Comparison of ENCODE assay signal across 2 cellular contexts in genomic region chr5:179697108-179697507, GRCh38.
TF ChIP-seq lines count a peak whose summit lies in the region.

No MANE protein-coding gene starts in this region.

TF ChIP-seq in SK-N-SH, 30 proteins besides CTCF, POLR2A, EP300 and RAD21 (continued from another document):
- TF ChIP-seq SMC3 (IDR thresholded peaks at IDR 0.05; ENCODE audit: low read depth, low read length) (no peak), USF1 (IDR thresholded peaks at IDR 0.05; ENCODE audit: borderline replicate concordance, low read depth) (no peak), POLR2AphosphoS5 (IDR thresholded peaks at IDR 0.05; ENCODE audit: low read depth, low read length) (no peak), FOXJ3 (CRISPR knock-in tag; IDR thresholded peaks at IDR 0.05) (no peak), RCOR1 (IDR thresholded peaks at IDR 0.05; ENCODE audit: low read length) (no peak), GATA2 (CRISPR knock-in tag; IDR thresholded peaks at IDR 0.05) (no peak), PBX3 (IDR thresholded peaks at IDR 0.05) (no peak), GABPA (IDR thresholded peaks at IDR 0.05; ENCODE audit: low read depth) (no peak), USF2 (IDR thresholded peaks at IDR 0.05; ENCODE audit: borderline replicate concordance, low read depth, low read length) (no peak), TAF1 (IDR thresholded peaks at IDR 0.05; ENCODE audit: borderline replicate concordance, low read depth, low read length) (no peak), MAX (IDR thresholded peaks at IDR 0.05; ENCODE audit: low read depth) (no peak), EZH2phosphoT487 (IDR thresholded peaks at IDR 0.05; ENCODE audit: borderline replicate concordance, low read depth) (no peak), NRF1 (IDR thresholded peaks at IDR 0.05; ENCODE audit: low read depth, low read length) (no peak)
TF ChIP-seq in SK-N-SH: peak in this region for 0.

TF ChIP-seq in SK-N-SH treated with all-trans-retinoic acid at 6 μM for 48 hours, 23 proteins besides CTCF, POLR2A, EP300 and RAD21 (continued from another document):
- TF ChIP-seq TSHZ2 (CRISPR knock-in tag; IDR thresholded peaks at IDR 0.05) = no peak
- TF ChIP-seq OSR1 (CRISPR knock-in tag; IDR thresholded peaks at IDR 0.05) = no peak
- TF ChIP-seq ISL1 (CRISPR knock-in tag; IDR thresholded peaks at IDR 0.05) = no peak
- TF ChIP-seq ZNF70 (CRISPR knock-in tag; IDR thresholded peaks at IDR 0.05) = no peak
- TF ChIP-seq ZNF8 (CRISPR knock-in tag; IDR thresholded peaks at IDR 0.05) = no peak
- no peak for TF ChIP-seq GLIS3 (CRISPR knock-in tag; IDR thresholded peaks at IDR 0.05)
- TF ChIP-seq RARB (CRISPR knock-in tag; IDR thresholded peaks at IDR 0.05) = no peak
- no peak for TF ChIP-seq SNAI2 (CRISPR knock-in tag; IDR thresholded peaks at IDR 0.05)
- TF ChIP-seq PPARA (CRISPR knock-in tag; IDR thresholded peaks at IDR 0.05; ENCODE audit: borderline replicate concordance) = no peak
- TF ChIP-seq, protein P1, sequence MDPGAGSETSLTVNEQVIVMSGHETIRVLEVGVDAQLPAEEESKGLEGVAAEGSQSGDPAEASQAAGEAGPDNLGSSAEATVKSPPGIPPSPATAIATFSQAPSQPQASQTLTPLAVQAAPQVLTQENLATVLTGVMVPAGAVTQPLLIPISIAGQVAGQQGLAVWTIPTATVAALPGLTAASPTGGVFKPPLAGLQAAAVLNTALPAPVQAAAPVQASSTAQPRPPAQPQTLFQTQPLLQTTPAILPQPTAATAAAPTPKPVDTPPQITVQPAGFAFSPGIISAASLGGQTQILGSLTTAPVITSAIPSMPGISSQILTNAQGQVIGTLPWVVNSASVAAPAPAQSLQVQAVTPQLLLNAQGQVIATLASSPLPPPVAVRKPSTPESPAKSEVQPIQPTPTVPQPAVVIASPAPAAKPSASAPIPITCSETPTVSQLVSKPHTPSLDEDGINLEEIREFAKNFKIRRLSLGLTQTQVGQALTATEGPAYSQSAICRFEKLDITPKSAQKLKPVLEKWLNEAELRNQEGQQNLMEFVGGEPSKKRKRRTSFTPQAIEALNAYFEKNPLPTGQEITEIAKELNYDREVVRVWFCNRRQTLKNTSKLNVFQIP (CRISPR knock-in tag; IDR thresholded peaks at IDR 0.05; ENCODE audit: borderline replicate concordance, low read depth) = no peak
- TF ChIP-seq ZC3H10 (CRISPR knock-in tag; IDR thresholded peaks at IDR 0.05) = no peak
- TF ChIP-seq ZFP30 (CRISPR knock-in tag; IDR thresholded peaks at IDR 0.05) = no peak
- no peak for TF ChIP-seq TCF4 (CRISPR knock-in tag; IDR thresholded peaks at IDR 0.05; ENCODE audit: borderline replicate concordance)
- TF ChIP-seq ZNF565 (CRISPR knock-in tag; conservative IDR thresholded peaks at IDR 0.05; ENCODE audit: low read depth) = no peak
